In the genomic region with DNA sequence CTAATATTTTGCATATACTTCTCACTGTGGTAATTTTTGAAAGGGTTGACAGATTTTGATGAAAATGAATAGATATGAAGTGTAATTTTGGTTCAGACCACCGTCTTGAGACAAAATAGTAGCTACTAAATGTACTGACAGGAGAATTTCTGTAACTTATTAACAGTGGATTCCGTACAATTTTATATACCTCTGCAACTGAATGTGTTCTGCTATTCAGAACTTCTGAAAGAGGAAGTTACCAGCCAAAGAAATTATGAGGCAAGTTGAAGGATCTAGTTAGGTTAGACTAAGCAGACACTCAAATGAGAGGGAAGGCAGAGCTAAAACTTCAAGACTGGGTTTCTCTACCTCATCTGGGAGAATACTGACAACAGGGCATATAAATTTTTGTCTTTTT, we compare ENCODE assay signal across 13 cellular contexts. TPM values are rescaled to one million over a fixed set of nuclear protein-coding genes. Genes with fewer than 3 reads are reported as not detected.
DNase-seq lines count a peak whose midpoint lies in the region; ATAC-seq and TF ChIP-seq lines count a peak whose summit lies in the region.
"Had no signal": no experiment of that assay in that cellular context is flagged by ENCODE, and none has a peak within 500 bp of the region (broad histone marks: within the 10 kb centered on the region; RNA-seq: fewer than 3 reads in every experiment).

No MANE protein-coding gene starts in this region.

- ATAC-seq in GM19372 (IDR thresholded peaks at IDR 0.05; ENCODE audit: low read depth, unreplicated experiment) = peak; percentile 74
- ATAC-seq in HG02763 (IDR thresholded peaks at IDR 0.05; ENCODE audit: unreplicated experiment) = peak; percentile 71
- ATAC-seq in HG03521 (IDR thresholded peaks at IDR 0.05; ENCODE audit: unreplicated experiment) = peak; percentile 45
- ATAC-seq in stimulated activated memory B cell treated with anti-CD40 and anti-IgM and Interleukin-4, amounts not matched to agents 10 μg/mL and 1 μg/mL and 100 μg/mL, for 72 hours = peak; percentile 76

- peaks cover 0 to 7% of the 10 kb centered on the region in 2 donors for H3K4me1 ChIP-seq in right atrium auricular region
- peaks cover 3% of the 10 kb centered on the region for H3K4me1 ChIP-seq in endodermal cell (ENCODE audit: control insufficient read depth, insufficient read depth, low read length)

- no peak for DNase-seq in right atrium auricular region (ENCODE audit: low spot score)
- no peak for DNase-seq in endodermal cell
- no peak for DNase-seq in C1 segment of cervical spinal cord (lab: John Stamatoyannopoulos, UW)
- DNase-seq: activated T-cell treated with anti-CD3 and anti-CD28 coated beads, Interleukin-2, amount 50 U/mL, for 48 hours; DMS153; NCI-H2029; stimulated activated CD4-positive, alpha-beta T cell treated with anti-CD3 and anti-CD28 coated beads, Interleukin-12 subunit alpha, Interleukin-12 subunit beta, amount 100 ng/mL, for 4 hours had no signal

- H3K9me3 ChIP-seq in right atrium auricular region (no peaks in the 10 kb centered on the region), endodermal cell (ENCODE audit: control insufficient read depth, low read length) (peaks cover 1% of the 10 kb centered on the region)

- H3K36me3 ChIP-seq in right atrium auricular region (no peaks in the 10 kb centered on the region), endodermal cell (ENCODE audit: control insufficient read depth, insufficient read depth, low read length) (no peaks in the 10 kb centered on the region)

- no peaks in the 10 kb centered on the region for H3K36me3 Mint-ChIP-seq in stimulated activated memory B cell treated with anti-CD40 and anti-IgM and Interleukin-4, amounts not matched to agents 10 μg/mL and 1 μg/mL and 100 μg/mL, for 72 hours
- no peaks in the 10 kb centered on the region for H3K36me3 Mint-ChIP-seq in endodermal cell (ENCODE audit: low read depth)

- H3K4me1 Mint-ChIP-seq in stimulated activated memory B cell treated with anti-CD40 and anti-IgM and Interleukin-4, amounts not matched to agents 10 μg/mL and 1 μg/mL and 100 μg/mL, for 72 hours = peaks cover 45% of the 10 kb centered on the region
- H3K4me1 Mint-ChIP-seq in endodermal cell = peaks cover 5% of the 10 kb centered on the region

- H3K27ac ChIP-seq in right atrium auricular region = no peak overlapping the region
- H3K27ac ChIP-seq in endodermal cell (ENCODE audit: low read depth, low read length) = no peak overlapping the region
- H3K27ac ChIP-seq: RWPE1 had no signal

- no peak overlapping the region for H3K4me3 Mint-ChIP-seq in stimulated activated memory B cell treated with anti-CD40 and anti-IgM and Interleukin-4, amounts not matched to agents 10 μg/mL and 1 μg/mL and 100 μg/mL, for 72 hours
- H3K4me3 Mint-ChIP-seq in endodermal cell = no peak overlapping the region
- H3K4me3 Mint-ChIP-seq: nephron had no signal

- no peak overlapping the region for H3K4me3 ChIP-seq in right atrium auricular region
- no peak overlapping the region for H3K4me3 ChIP-seq in endodermal cell (ENCODE audit: low read length)

- no peaks in the 10 kb centered on the region for H3K27me3 ChIP-seq in right atrium auricular region
- no peaks in the 10 kb centered on the region for H3K27me3 ChIP-seq in endodermal cell (ENCODE audit: control insufficient read depth, insufficient read depth, low read length, poor library complexity, severe bottlenecking)

- 94 to 98% methylated on average over 2 of the region's 2 CpGs for WGBS in endodermal cell (ENCODE audit: insufficient coverage in 1 of 2, insufficient read length in 1 of 2), 2 experiments

- H3K27me3 Mint-ChIP-seq in stimulated activated memory B cell treated with anti-CD40 and anti-IgM and Interleukin-4, amounts not matched to agents 10 μg/mL and 1 μg/mL and 100 μg/mL, for 72 hours = peaks cover under 1% of the 10 kb centered on the region
- no peaks in the 10 kb centered on the region for H3K27me3 Mint-ChIP-seq in endodermal cell (ENCODE audit: insufficient read depth)

- no peaks in the 10 kb centered on the region for H3K9me3 Mint-ChIP-seq in stimulated activated memory B cell treated with anti-CD40 and anti-IgM and Interleukin-4, amounts not matched to agents 10 μg/mL and 1 μg/mL and 100 μg/mL, for 72 hours
- no peaks in the 10 kb centered on the region for H3K9me3 Mint-ChIP-seq in endodermal cell
- H3K9me3 Mint-ChIP-seq: nephron had no signal

- no peak overlapping the region for H3K9ac ChIP-seq in endodermal cell (ENCODE audit: extremely low read depth, low read length, poor library complexity, severe bottlenecking)

- TF ChIP-seq CTCF in right atrium auricular region (IDR thresholded peaks at IDR 0.05) = no peak
- no peak for TF ChIP-seq CTCF in endodermal cell (conservative IDR thresholded peaks at IDR 0.05)

- H3K27ac Mint-ChIP-seq in stimulated activated memory B cell treated with anti-CD40 and anti-IgM and Interleukin-4, amounts not matched to agents 10 μg/mL and 1 μg/mL and 100 μg/mL, for 72 hours = peak overlapping the region; percentile 67
- no peak overlapping the region for H3K27ac Mint-ChIP-seq in endodermal cell
- H3K27ac Mint-ChIP-seq: nephron had no signal

RNA-seq across cellular contexts. Expression of a gene that starts 29.4 kb away (rescaled TPM):
- total RNA-seq in right atrium auricular region (1 to 10 TPM in 1 of 2 donors, under 1 TPM in 1; 0.47 to 1.7 TPM), endodermal cell (1 to 10 TPM; 1.5 to 8.0 TPM)
- polyA plus RNA-seq in endodermal cell (2013, experiment 1 of 2) = 78.0 TPM
- polyA plus RNA-seq in endodermal cell (2013, experiment 2 of 2) = 84.6 TPM
